9 cellular contexts compared by ENCODE assay signal in the genomic region with DNA sequence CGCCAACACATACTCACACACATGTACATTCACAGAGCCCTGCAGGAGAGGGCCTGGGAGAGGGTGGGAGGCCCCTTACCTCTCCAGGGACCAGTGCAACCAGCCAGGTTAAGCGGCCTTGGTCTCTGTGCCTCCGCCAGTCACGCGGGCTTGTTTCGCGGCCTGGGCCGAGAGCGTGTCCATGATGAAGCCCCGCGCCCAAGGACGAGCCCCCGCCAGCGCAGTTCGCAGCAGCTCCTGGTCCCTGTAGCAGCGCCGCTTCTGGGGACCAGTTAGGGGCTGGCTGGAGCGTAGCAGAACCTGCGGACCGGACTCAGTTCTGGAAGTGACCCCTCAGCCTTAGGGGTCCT. TPM values are rescaled to one million over a fixed set of nuclear protein-coding genes. Genes with fewer than 3 reads are reported as not detected.
A peak's percentile ranks its signal among the peaks of the same experiment; 100 is the strongest.
DNase-seq lines count a peak whose midpoint lies in the region; ATAC-seq and TF ChIP-seq lines count a peak whose summit lies in the region.
"Had no signal": no experiment of that assay in that cellular context is flagged by ENCODE, and none has a peak within 500 bp of the region (broad histone marks: within the 10 kb centered on the region; RNA-seq: fewer than 3 reads in every experiment).

No MANE protein-coding gene starts in this region.

- H3K4me3 ChIP-seq in HCT116 (replicated peaks in 1 of 2; ENCODE audit: low read depth in 1 of 2, low read length in 2 of 2) (peak overlapping the region; percentile 62 to 72; a peak in 3 of 4 replicates), SU-DHL-6 (ENCODE audit: insufficient read depth, low read length, poor library complexity, severe bottlenecking) (no peak overlapping the region), skeletal muscle satellite cell (ENCODE audit: low read length) (peak overlapping the region; percentile 68)

- H3K9me2 ChIP-seq in HCT116 (ENCODE audit: insufficient read depth), result no peaks in the 10 kb centered on the region
- no peaks in the 10 kb centered on the region for H3K9me2 ChIP-seq in SU-DHL-6 (replicated peaks; ENCODE audit: insufficient read depth, low read length)

- no peaks in the 10 kb centered on the region for H3K27me3 ChIP-seq in HCT116 (ENCODE audit: insufficient read depth, low read length)
- H3K27me3 ChIP-seq in SU-DHL-6 (ENCODE audit: low read length), result no peaks in the 10 kb centered on the region
- H3K27me3 ChIP-seq in skeletal muscle satellite cell (ENCODE audit: control insufficient read depth, insufficient read depth, low read length), result no peaks in the 10 kb centered on the region

- no peak for TF ChIP-seq POLR2A in HCT116 (IDR thresholded peaks at IDR 0.05; ENCODE audit: borderline replicate concordance, extremely low read depth, insufficient read depth, insufficient read length)

- H3K9me3 ChIP-seq in HCT116 (ENCODE audit: control insufficient read depth in 1 of 2, insufficient read depth in 1 of 2, low read depth in 1 of 2, low read length in 2 of 2), result no peaks in the 10 kb centered on the region
- H3K9me3 ChIP-seq in SU-DHL-6 (ENCODE audit: insufficient read depth, low read length), result no peaks in the 10 kb centered on the region
- no peaks in the 10 kb centered on the region for H3K9me3 ChIP-seq in skeletal muscle satellite cell (replicated peaks; ENCODE audit: low read length)

- peaks cover 7% of the 10 kb centered on the region for H3K9me3 Mint-ChIP-seq in glutamatergic neuron (ENCODE audit: unreplicated experiment)

- H3K4me1 Mint-ChIP-seq in glutamatergic neuron (ENCODE audit: low read depth, unreplicated experiment), result peaks cover 12% of the 10 kb centered on the region

- no TSS peak for BruUV-seq in HCT116 (replicated peaks; lab: Mats Ljungman, UMichigan)

- peak overlapping the region; percentile 90 for H3K4me3 Mint-ChIP-seq in glutamatergic neuron (ENCODE audit: unreplicated experiment)

- no peak overlapping the region for H2AFZ ChIP-seq in HCT116 (ENCODE audit: low read depth, low read length, poor library complexity, severe bottlenecking)
- no peak overlapping the region for H2AFZ ChIP-seq in SU-DHL-6 (ENCODE audit: low read depth, low read length, severe bottlenecking)

- H4K20me1 ChIP-seq in HCT116 (ENCODE audit: insufficient read depth) (no peaks in the 10 kb centered on the region), SU-DHL-6 (ENCODE audit: low read depth, low read length) (no peaks in the 10 kb centered on the region)

- no peak for ATAC-seq in HCT116
- ATAC-seq in GM18498 (IDR thresholded peaks at IDR 0.05; ENCODE audit: unreplicated experiment), result no peak
- ATAC-seq in HG03280 (IDR thresholded peaks at IDR 0.05; ENCODE audit: unreplicated experiment), result no peak

- POLR2A ChIA-PET in HCT116 (lab: Charles Lee), result interaction anchor here (0.8 to 2.1 kb wide), 4 partner anchors 15 to 155 kb away, joined by 3 to 8 read pairs (median 4); partner anchors contain the start of genes BSDC1 and HDAC1

- H3K4me1 ChIP-seq in HCT116 (ENCODE audit: control insufficient read depth in 1 of 2, insufficient read depth in 2 of 2, low read length in 2 of 2), result peaks cover 20 to 45% of the 10 kb centered on the region in 2 experiments
- peaks cover 40% of the 10 kb centered on the region for H3K4me1 ChIP-seq in skeletal muscle satellite cell (ENCODE audit: control insufficient read depth, insufficient read depth, low read length)

- TF ChIP-seq CTCF in HCT116 (IDR thresholded peaks at IDR 0.05 in 2 of 3, conservative IDR thresholded peaks at IDR 0.05 in 1 of 3; ENCODE audit: borderline replicate concordance in 1 of 3, insufficient read depth in 1 of 3, low read depth in 2 of 3, low read length in 2 of 3) (no peak), SU-DHL-6 (IDR thresholded peaks at IDR 0.05; ENCODE audit: insufficient read depth, low read length, poor library complexity, severe bottlenecking) (no peak), glutamatergic neuron (IDR thresholded peaks at IDR 0.05; ENCODE audit: partially characterized antibody, unreplicated experiment) (no peak)

- DNase-seq in HCT116 (ENCODE audit: low read depth, low spot score), result no peak
- DNase-seq in glutamatergic neuron, result peak; percentile 53
- DNase-seq in AG08395 (ENCODE audit: low spot score), result no peak
- no peak for DNase-seq in RPMI8226

- H3K4me2 ChIP-seq in HCT116 (ENCODE audit: low read length) (peak overlapping the region; percentile 94), SU-DHL-6 (ENCODE audit: low read depth, low read length, poor library complexity, severe bottlenecking) (peak overlapping the region; percentile 82), skeletal muscle satellite cell (ENCODE audit: low read length) (peak overlapping the region; percentile 94)

- H3K36me3 ChIP-seq in HCT116 (ENCODE audit: control insufficient read depth in 1 of 2, insufficient read depth in 2 of 2, low read length in 2 of 2) (no peaks in the 10 kb centered on the region), SU-DHL-6 (ENCODE audit: low read length) (no peaks in the 10 kb centered on the region), skeletal muscle satellite cell (ENCODE audit: insufficient read depth, low read length) (no peaks in the 10 kb centered on the region)

- peak overlapping the region; percentile 87 for H3K27ac ChIP-seq in HCT116 (ENCODE audit: low read depth, low read length)
- no peak overlapping the region for H3K27ac ChIP-seq in SU-DHL-6 (ENCODE audit: low read depth, low read length)

- H3K9ac ChIP-seq in HCT116 (ENCODE audit: low read length) (peak overlapping the region; percentile 60), SU-DHL-6 (ENCODE audit: low read length) (peak overlapping the region; percentile 55; the same call in 1 of the 2 replicates), skeletal muscle satellite cell (ENCODE audit: low read depth, low read length) (no peak overlapping the region)

- H3K27me3 Mint-ChIP-seq in glutamatergic neuron (ENCODE audit: unreplicated experiment), result peaks cover 5% of the 10 kb centered on the region

- TF ChIP-seq RAD21 in HCT116 (IDR thresholded peaks at IDR 0.05; ENCODE audit: low read depth), result no peak

- intact Hi-C loops in HCT116 (cut with micrococcal nuclease), result no loop called here

- H3K36me3 Mint-ChIP-seq in glutamatergic neuron (ENCODE audit: unreplicated experiment), result no peaks in the 10 kb centered on the region

- peaks cover 17% of the 10 kb centered on the region for H3F3A ChIP-seq in SU-DHL-6 (ENCODE audit: insufficient read depth)

- H3K27ac Mint-ChIP-seq in glutamatergic neuron (ENCODE audit: unreplicated experiment), result no peak overlapping the region

- RAD21 ChIA-PET in HCT116 (lab: Charles Lee; ENCODE audit: low non-redundant PET in 1 of 2, low total read pairs in 2 of 2, uncharacterized antibody in 2 of 2, unreplicated experiment in 2 of 2), result no interaction called here

- H3K79me2 ChIP-seq in HCT116 (ENCODE audit: insufficient read depth, low read length), result no peaks in the 10 kb centered on the region
- H3K79me2 ChIP-seq in SU-DHL-6 (ENCODE audit: insufficient read depth, low read length), result no peaks in the 10 kb centered on the region

- CTCF ChIA-PET in HCT116 (lab: Charles Lee), result interaction anchor here (1.1 kb wide), 1 partner anchor 9 kb away, joined by 3 read pairs; no protein-coding TSS in a partner anchor

TF ChIP-seq in HCT116, 20 proteins besides CTCF, POLR2A, EP300 and RAD21:
- TF ChIP-seq YY1 (IDR thresholded peaks at IDR 0.05; ENCODE audit: extremely low read depth, insufficient replicate concordance, low read depth, low read length), result no peak
- TF ChIP-seq SIN3A (IDR thresholded peaks at IDR 0.05; ENCODE audit: low read depth), result no peak
- no peak for TF ChIP-seq CBX3 (IDR thresholded peaks at IDR 0.05; ENCODE audit: low read depth)
- TF ChIP-seq SP1 (IDR thresholded peaks at IDR 0.05; ENCODE audit: low read depth), result no peak
- TF ChIP-seq ZFX (IDR thresholded peaks at IDR 0.05), result no peak
- no peak for TF ChIP-seq JUND (IDR thresholded peaks at IDR 0.05)
- no peak for TF ChIP-seq ATF3 (IDR thresholded peaks at IDR 0.05)

RNA-seq across cellular contexts. Expression of gene FAM167B, which starts 7.3 kb away (rescaled TPM):
- 0.42 TPM for total RNA-seq in HCT116 (2021; ENCODE audit: unreplicated experiment)
- 0.42 and 0.55 TPM in 2 replicates for polyA plus RNA-seq in HCT116 (2012)
- 2.5 TPM for total RNA-seq in glutamatergic neuron (ENCODE audit: unreplicated experiment)
- 0.44 TPM in 1 of 2 replicates, not detected in the other for total RNA-seq in skeletal muscle satellite cell (2012; rRNA removed)

RNA-seq across cellular contexts. Expression of gene LCK, which starts 11.3 kb away (rescaled TPM):
- 0.79 TPM for total RNA-seq in HCT116 (2021; ENCODE audit: unreplicated experiment)
- polyA plus RNA-seq in HCT116 (2012), result 0.49 and 1.2 TPM in 2 replicates
- 0.37 TPM for total RNA-seq in glutamatergic neuron (ENCODE audit: unreplicated experiment)
- total RNA-seq in skeletal muscle satellite cell (2012; rRNA removed), result not detected in 2 replicates

RNA-seq across cellular contexts. Expression of gene EIF3I, which starts 17.6 kb away (rescaled TPM):
- total RNA-seq in HCT116 (2021; ENCODE audit: unreplicated experiment) (323 TPM), glutamatergic neuron (ENCODE audit: unreplicated experiment) (103 TPM)
- polyA plus RNA-seq in HCT116 (2012), result 355 and 407 TPM in 2 replicates
- 348 and 369 TPM in 2 replicates for total RNA-seq in skeletal muscle satellite cell (2012; rRNA removed)

RNA-seq across cellular contexts. Expression of gene TMEM234, which starts 17.6 kb away (rescaled TPM):
- 12.3 TPM for total RNA-seq in HCT116 (2021; ENCODE audit: unreplicated experiment)
- polyA plus RNA-seq in HCT116 (2012), result 8.8 and 9.9 TPM in 2 replicates
- 21.8 TPM for total RNA-seq in glutamatergic neuron (ENCODE audit: unreplicated experiment)
- total RNA-seq in skeletal muscle satellite cell (2012; rRNA removed), result 12.7 and 18.1 TPM in 2 replicates

RNA-seq across cellular contexts. Expression of gene DCDC2B, which starts 30.9 kb away (rescaled TPM):
- total RNA-seq in HCT116 (2021; ENCODE audit: unreplicated experiment), result 0.27 TPM
- 0.10 and 0.12 TPM in 2 replicates for polyA plus RNA-seq in HCT116 (2012)
- total RNA-seq in glutamatergic neuron (ENCODE audit: unreplicated experiment), result not detected
- total RNA-seq in skeletal muscle satellite cell (2012; rRNA removed), result not detected in 2 replicates
- total RNA-seq: aorta had no signal
- polyA plus RNA-seq: aorta had no signal
